9 cellular contexts compared by ENCODE assay signal in genomic region chr14:101823081-101823480, GRCh38.
DNase-seq lines count a peak whose midpoint lies in the region; ATAC-seq and TF ChIP-seq lines count a peak whose summit lies in the region.
"Had no signal": no experiment of that assay in that cellular context is flagged by ENCODE, and none has a peak within 500 bp of the region (broad histone marks: within the 10 kb centered on the region; RNA-seq: fewer than 3 reads in every experiment).

No MANE protein-coding gene starts in this region.

- peaks cover 80% of the 10 kb centered on the region for H3K4me1 ChIP-seq in CD8-positive, alpha-beta memory T cell (ENCODE audit: insufficient read depth, low read length)
- H3K4me1 ChIP-seq in OCI-LY1 (ENCODE audit: insufficient read depth, low read length, severe bottlenecking) (peaks cover 91% of the 10 kb centered on the region), duodenal mucosa (ENCODE audit: control insufficient read depth in 1 of 2, insufficient read depth in 2 of 2, low read length in 2 of 2) (peaks cover 26 to 28% of the 10 kb centered on the region in 2 donors), prostate gland (replicated peaks) (peaks cover 4% of the 10 kb centered on the region)

- H3F3A ChIP-seq in OCI-LY1 (ENCODE audit: insufficient read depth, low read length) = peaks cover 6% of the 10 kb centered on the region; the same call in 1 of the 2 replicates

- peak in 3 of 5 donors; percentile 61 to 74 (median 72) for DNase-seq in CD8-positive, alpha-beta memory T cell
- no peak for DNase-seq in prostate gland (ENCODE audit: low spot score)
- no peak for DNase-seq in NCI-H2227 (lab: John Stamatoyannopoulos, UW; ENCODE audit: unreplicated experiment)
- no peak for DNase-seq in islet precursor cell

- H3K4me3 ChIP-seq in CD8-positive, alpha-beta memory T cell (ENCODE audit: low read length) = peak overlapping the region; percentile 87
- H3K4me3 ChIP-seq in OCI-LY1 (ENCODE audit: low read depth, low read length, poor library complexity, severe bottlenecking) (peak overlapping the region; percentile 59), duodenal mucosa (ENCODE audit: low read depth in 1 of 2, low read length in 2 of 2) (peak overlapping the region; percentile 58), prostate gland (no peak overlapping the region)
- H3K4me3 ChIP-seq: cardiac muscle cell had no signal

- no peaks in the 10 kb centered on the region for H3K27me3 ChIP-seq in CD8-positive, alpha-beta memory T cell (ENCODE audit: insufficient read depth, low read length, poor library complexity, severe bottlenecking)
- H3K27me3 ChIP-seq in OCI-LY1 (ENCODE audit: insufficient read depth, low read length) = no peaks in the 10 kb centered on the region
- no peaks in the 10 kb centered on the region for H3K27me3 ChIP-seq in duodenal mucosa (ENCODE audit: control insufficient read depth in 1 of 2, insufficient read depth in 2 of 2, low read length in 2 of 2)
- no peaks in the 10 kb centered on the region for H3K27me3 ChIP-seq in prostate gland (replicated peaks; ENCODE audit: insufficient read depth)
- H3K27me3 ChIP-seq: cardiac muscle cell had no signal

- peaks cover 0 to 16% of the 10 kb centered on the region in 2 donors for H3K27me3 Mint-ChIP-seq in CD8-positive, alpha-beta memory T cell

- peak overlapping the region; percentile 73 for H3K9ac ChIP-seq in OCI-LY1 (ENCODE audit: low read length)
- peak overlapping the region; percentile 65 to 69 for H3K9ac ChIP-seq in duodenal mucosa (ENCODE audit: low read depth in 1 of 2, low read length in 2 of 2)

- H3K27ac ChIP-seq in CD8-positive, alpha-beta memory T cell (ENCODE audit: low read depth, low read length) = peak overlapping the region; percentile 96
- H3K27ac ChIP-seq in OCI-LY1 (ENCODE audit: low read depth, low read length, poor library complexity, severe bottlenecking) (peak overlapping the region; percentile 98), duodenal mucosa (ENCODE audit: low read depth, low read length) (peak overlapping the region; percentile 80), prostate gland (peak overlapping the region; percentile 54 to 66)
- H3K27ac ChIP-seq: cardiac muscle cell had no signal

- H2AFZ ChIP-seq in OCI-LY1 (ENCODE audit: low read length) = no peak overlapping the region

- no peaks in the 10 kb centered on the region for H3K9me2 ChIP-seq in OCI-LY1 (ENCODE audit: low read depth, low read length)

- H3K4me1 Mint-ChIP-seq in CD8-positive, alpha-beta memory T cell = peaks cover 79 to 89% (median 82%) of the 10 kb centered on the region in 3 donors

- TF ChIP-seq POLR2A in prostate gland (IDR thresholded peaks at IDR 0.05) = no peak

- no peak for ATAC-seq in GM21723 (IDR thresholded peaks at IDR 0.05; ENCODE audit: unreplicated experiment)
- no peak for ATAC-seq in GM21825 (IDR thresholded peaks at IDR 0.05; ENCODE audit: unreplicated experiment)

- no peaks in the 10 kb centered on the region for H3K9me3 ChIP-seq in CD8-positive, alpha-beta memory T cell (ENCODE audit: low read length)
- H3K9me3 ChIP-seq in OCI-LY1 (ENCODE audit: low read length) (peaks cover 3% of the 10 kb centered on the region; the same call in 1 of the 2 replicates), duodenal mucosa (ENCODE audit: control insufficient read depth in 1 of 2, low read length in 2 of 2) (no peaks in the 10 kb centered on the region), prostate gland (no peaks in the 10 kb centered on the region)

- H3K27ac Mint-ChIP-seq in CD8-positive, alpha-beta memory T cell = peak overlapping the region; percentile 95 to 99 (median 98)

- H3K9me3 Mint-ChIP-seq in CD8-positive, alpha-beta memory T cell = peaks cover 0 to 2% (median 0%) of the 10 kb centered on the region in 5 donors

- H3K4me2 ChIP-seq in OCI-LY1 (ENCODE audit: low read length) = peak overlapping the region; percentile 78

- H3K36me3 ChIP-seq in CD8-positive, alpha-beta memory T cell (ENCODE audit: insufficient read depth, low read length) = peaks cover 17% of the 10 kb centered on the region
- H3K36me3 ChIP-seq in OCI-LY1 (ENCODE audit: insufficient read depth, low read length) = peaks cover 29% of the 10 kb centered on the region
- H3K36me3 ChIP-seq in duodenal mucosa (ENCODE audit: control insufficient read depth in 1 of 2, insufficient read depth in 2 of 2, low read length in 2 of 2) = peaks cover 0 to 8% of the 10 kb centered on the region in 2 donors
- no peaks in the 10 kb centered on the region for H3K36me3 ChIP-seq in prostate gland
- H3K36me3 ChIP-seq: cardiac muscle cell had no signal

- POLR2A ChIA-PET in CD8-positive, alpha-beta memory T cell (lab: Charles Lee) = interaction anchor here (0.5 to 9.4 kb wide), 15 partner anchors 9 to 116 kb away, joined by 3 to 279 read pairs (median 4); no protein-coding TSS in a partner anchor

- peak overlapping the region; percentile 90 to 94 (median 93) for H3K4me3 Mint-ChIP-seq in CD8-positive, alpha-beta memory T cell

- TF ChIP-seq CTCF in OCI-LY1 (IDR thresholded peaks at IDR 0.05; ENCODE audit: low read length) = no peak
- no peak for TF ChIP-seq CTCF in prostate gland (IDR thresholded peaks at IDR 0.05)

- peaks cover 81% of the 10 kb centered on the region for H3K79me2 ChIP-seq in OCI-LY1 (ENCODE audit: insufficient read depth, low read length)

- H3K36me3 Mint-ChIP-seq in CD8-positive, alpha-beta memory T cell = peaks cover 27 to 80% (median 30%) of the 10 kb centered on the region in 3 donors

- H4K20me1 ChIP-seq in OCI-LY1 (ENCODE audit: insufficient read depth, low read length) = no peaks in the 10 kb centered on the region

- CTCF ChIA-PET in CD8-positive, alpha-beta memory T cell (lab: Charles Lee) = interaction anchor here (1.1 to 5.6 kb wide), 8 partner anchors 11 to 138 kb away, joined by 3 to 95 read pairs (median 4); no protein-coding TSS in a partner anchor

- WGBS in prostate gland = 29% methylated on average over 9 of the region's 9 CpGs

- intact Hi-C loops in prostate gland (cut with DNase I) = loop anchor here (10.0 kb wide), 1 partner anchor 122 kb away; no protein-coding TSS in a partner anchor

Comparison
In these comparisons a context has a peak if more than half of its experiments do, and no peak if none do; other contexts are left out.
1. DNase-seq: peak in CD8-positive, alpha-beta memory T cell (3 of 5); none in prostate gland (single experiment), NCI-H2227 (single experiment) and islet precursor cell (single experiment).
2. H3K4me3 ChIP-seq: peak in CD8-positive, alpha-beta memory T cell (single experiment), OCI-LY1 (single experiment) and duodenal mucosa (2 of 2); none in prostate gland (0 of 2).
3. Peak in every context shown above with its lines, with median percentiles within 50 percentile points of each other: H3K27ac ChIP-seq.